1 cellular context compared by ENCODE assay signal in genomic region chr14:104697892-104698583, GRCh38.
TF ChIP-seq lines count a peak whose summit lies in the region.

No MANE protein-coding gene starts in this region.

TF ChIP-seq in HEK293, 187 proteins besides CTCF, POLR2A, EP300 and RAD21 (continued from another document):
- TF ChIP-seq PRDM10 (tag by site-specific recombination; IDR thresholded peaks at IDR 0.05) (peak; percentile 51), PRDM1 (tag by site-specific recombination; IDR thresholded peaks at IDR 0.05) (no peak), ZNF626 (tag by site-specific recombination; IDR thresholded peaks at IDR 0.05) (no peak), ZNF518A (tag by site-specific recombination; conservative IDR thresholded peaks at IDR 0.05; ENCODE audit: low read depth) (no peak), ZNF416 (tag by site-specific recombination; IDR thresholded peaks at IDR 0.05) (no peak), GLIS1 (tag by site-specific recombination; IDR thresholded peaks at IDR 0.05) (peak; percentile 13; the same call in 1 of the 2 replicates), KLF1 (tag by site-specific recombination; IDR thresholded peaks at IDR 0.05) (peak; percentile 69), ZNF433 (tag by site-specific recombination; IDR thresholded peaks at IDR 0.05; ENCODE audit: low read depth) (no peak), ZNF398 (tag by site-specific recombination; IDR thresholded peaks at IDR 0.05) (no peak), ZNF280D (tag by site-specific recombination; IDR thresholded peaks at IDR 0.05) (no peak), YY2 (tag by site-specific recombination; IDR thresholded peaks at IDR 0.05) (no peak), ZNF488 (tag by site-specific recombination; IDR thresholded peaks at IDR 0.05) (no peak), ZNF549 (tag by site-specific recombination; IDR thresholded peaks at IDR 0.05) (no peak)
TF ChIP-seq in HEK293: peak in this region for 4.
